In genomic region chr20:31738729-31739549, GRCh38 we compare ENCODE assay signal across 8 cellular contexts.
DNase-seq lines count a peak whose midpoint lies in the region; ATAC-seq and TF ChIP-seq lines count a peak whose summit lies in the region.

Gene TPX2, plus strand, starts transcription at chr20:31739290. Its CDS starts 18,187 bp downstream, at chr20:31757477.

- in situ Hi-C loops in astrocyte of the spinal cord (cut with HindIII; ENCODE audit: low sequenced_read_pairs), result no loop called here

- H3K4me3 ChIP-seq in astrocyte of the spinal cord (ENCODE audit: low read depth, low read length), result peak within 1 kb of the TSS; percentile 86
- peak within 1 kb of the TSS; percentile 86 for H3K4me3 ChIP-seq in retinal pigment epithelial cell (ENCODE audit: low read length)

- peak; percentile 26 for TF ChIP-seq CTCF in astrocyte of the spinal cord (IDR thresholded peaks at IDR 0.05; ENCODE audit: low read depth, low read length)
- TF ChIP-seq CTCF in retinal pigment epithelial cell (conservative IDR thresholded peaks at IDR 0.05; ENCODE audit: low read depth, low read length), result peak; percentile 24

- DNase-seq in 8988T (peak; percentile 71), NCI-H2029 treated with DMSO at 0.1 percent for 48 hours (lab: John Stamatoyannopoulos, UW) (peak; percentile 96), T-helper 9 cell (peak; percentile 58), astrocyte of the spinal cord (ENCODE audit: low read depth, low spot score) (peak; percentile 98), hippocampal formation (lab: John Stamatoyannopoulos, UW) (peak; percentile 95 to 96), retinal pigment epithelial cell (ENCODE audit: low read depth) (peak; percentile 91)

- ATAC-seq in GM18511 (IDR thresholded peaks at IDR 0.05; ENCODE audit: unreplicated experiment), result peak; percentile 95
- peak; percentile 91 for ATAC-seq in HG03025 (IDR thresholded peaks at IDR 0.05; ENCODE audit: low FRiP score, unreplicated experiment)

Comparison
In these comparisons a context has a peak if more than half of its experiments do, and no peak if none do; other contexts are left out.
1. Peak in every context shown above with its lines: DNase-seq, ATAC-seq and H3K4me3 ChIP-seq.